In genomic region chrX:24146283-24146865, GRCh38 we compare ENCODE assay signal across 1 cellular context.
A peak's percentile ranks its signal among the peaks of the same experiment; 100 is the strongest.
TF ChIP-seq lines count a peak whose summit lies in the region.

No MANE protein-coding gene starts in this region.

TF ChIP-seq in HEK293, 187 proteins besides CTCF, POLR2A, EP300 and RAD21 (continued from another document and continues in another):
- peak; percentile 91 for TF ChIP-seq TSHZ1 (tag by site-specific recombination; IDR thresholded peaks at IDR 0.05; ENCODE audit: borderline replicate concordance)
- no peak for TF ChIP-seq SETDB1 (IDR thresholded peaks at IDR 0.05; ENCODE audit: insufficient read length, low read length)
- TF ChIP-seq ZBTB7A (tag by site-specific recombination; IDR thresholded peaks at IDR 0.05; ENCODE audit: low read depth), result no peak
- no peak for TF ChIP-seq ZBTB20 (tag by site-specific recombination; IDR thresholded peaks at IDR 0.05)
- TF ChIP-seq ZNF24 (tag by site-specific recombination; IDR thresholded peaks at IDR 0.05), result peak; percentile 65
- TF ChIP-seq ZNF223 (tag by site-specific recombination; IDR thresholded peaks at IDR 0.05), result no peak
- no peak for TF ChIP-seq MEIS1 (CRISPR knock-in tag; IDR thresholded peaks at IDR 0.05; ENCODE audit: borderline replicate concordance)
- TF ChIP-seq REST (tag by site-specific recombination; IDR thresholded peaks at IDR 0.05), result no peak
- TF ChIP-seq ZFP69B (tag by site-specific recombination; IDR thresholded peaks at IDR 0.05), result no peak
- TF ChIP-seq HOXA7 (CRISPR knock-in tag; IDR thresholded peaks at IDR 0.05; ENCODE audit: borderline replicate concordance), result no peak
- TF ChIP-seq ZNF530 (tag by site-specific recombination; IDR thresholded peaks at IDR 0.05; ENCODE audit: low read depth), result no peak
- no peak for TF ChIP-seq ZNF280D (tag by site-specific recombination; IDR thresholded peaks at IDR 0.05)
- TF ChIP-seq TRIM28 (IDR thresholded peaks at IDR 0.05; ENCODE audit: borderline replicate concordance, low read length), result peak; percentile 63; the same call in 1 of the 2 replicates
- TF ChIP-seq ZSCAN18 (tag by site-specific recombination; IDR thresholded peaks at IDR 0.05), result no peak
- no peak; the same call in 1 of the 2 replicates for TF ChIP-seq ZNF362 (tag by site-specific recombination; IDR thresholded peaks at IDR 0.05)
- TF ChIP-seq ZIC2 (tag by site-specific recombination; IDR thresholded peaks at IDR 0.05), result no peak
- no peak for TF ChIP-seq ZNF221 (tag by site-specific recombination; IDR thresholded peaks at IDR 0.05; ENCODE audit: borderline replicate concordance)
- no peak for TF ChIP-seq ZNF449 (tag by site-specific recombination; IDR thresholded peaks at IDR 0.05)
- no peak for TF ChIP-seq ZNF645 (tag by site-specific recombination; IDR thresholded peaks at IDR 0.05)
- TF ChIP-seq ZSCAN16 (tag by site-specific recombination; IDR thresholded peaks at IDR 0.05), result no peak
- no peak for TF ChIP-seq ZNF473 (tag by site-specific recombination; IDR thresholded peaks at IDR 0.05)
- TF ChIP-seq ZEB2 (tag by site-specific recombination; IDR thresholded peaks at IDR 0.05), result peak; percentile 83
- peak; percentile 82 for TF ChIP-seq SP7 (tag by site-specific recombination; IDR thresholded peaks at IDR 0.05)
- TF ChIP-seq PBX3 (CRISPR knock-in tag; IDR thresholded peaks at IDR 0.05), result no peak
- no peak for TF ChIP-seq GLIS2 (tag by site-specific recombination; IDR thresholded peaks at IDR 0.05)
- no peak for TF ChIP-seq ZNF266 (tag by site-specific recombination; IDR thresholded peaks at IDR 0.05; ENCODE audit: low read depth)
- TF ChIP-seq ZNF350 (tag by site-specific recombination; IDR thresholded peaks at IDR 0.05), result no peak
- peak; percentile 70 for TF ChIP-seq ZBTB44 (tag by site-specific recombination; IDR thresholded peaks at IDR 0.05)
- TF ChIP-seq MYNN (tag by site-specific recombination; IDR thresholded peaks at IDR 0.05; ENCODE audit: borderline replicate concordance), result no peak
- TF ChIP-seq ZBTB6 (tag by site-specific recombination; IDR thresholded peaks at IDR 0.05), result peak; percentile 87
- no peak for TF ChIP-seq ZNF677 (tag by site-specific recombination; IDR thresholded peaks at IDR 0.05)
- TF ChIP-seq ZNF777 (tag by site-specific recombination; IDR thresholded peaks at IDR 0.05; ENCODE audit: borderline replicate concordance), result no peak
- peak; percentile 93 for TF ChIP-seq OVOL3 (tag by site-specific recombination; IDR thresholded peaks at IDR 0.05)
- peak; percentile 45; the same call in 1 of the 2 replicates for TF ChIP-seq PRDM1 (tag by site-specific recombination; IDR thresholded peaks at IDR 0.05)
- TF ChIP-seq ZNF776 (tag by site-specific recombination; IDR thresholded peaks at IDR 0.05; ENCODE audit: borderline replicate concordance), result no peak
- no peak; the same call in 1 of the 2 replicates for TF ChIP-seq KLF7 (tag by site-specific recombination; IDR thresholded peaks at IDR 0.05; ENCODE audit: borderline replicate concordance)
- TF ChIP-seq GFI1B (tag by site-specific recombination; IDR thresholded peaks at IDR 0.05), result peak; percentile 89
- no peak for TF ChIP-seq ZNF549 (tag by site-specific recombination; IDR thresholded peaks at IDR 0.05)
- TF ChIP-seq ZNF843 (tag by site-specific recombination; IDR thresholded peaks at IDR 0.05), result peak; percentile 99
- peak; percentile 77 for TF ChIP-seq GLIS1 (tag by site-specific recombination; IDR thresholded peaks at IDR 0.05)
